Comparison of ENCODE assay signal across 1 cellular context in genomic region chr18:32769242-32770180, GRCh38.
TF ChIP-seq lines count a peak whose summit lies in the region.

No MANE protein-coding gene starts in this region.

TF ChIP-seq in HepG2, 621 proteins besides CTCF, POLR2A, EP300 and RAD21 (continued from another document):
- peak; percentile 78; the same call in 1 of the 2 replicates for TF ChIP-seq ZNF512B (CRISPR knock-in tag; IDR thresholded peaks at IDR 0.05; ENCODE audit: borderline replicate concordance)
- TF ChIP-seq IKZF4 (CRISPR knock-in tag; IDR thresholded peaks at IDR 0.05; ENCODE audit: borderline replicate concordance, low read depth, not compliant biosample characterization), result peak; percentile 74
- TF ChIP-seq ZNF597 (CRISPR knock-in tag; IDR thresholded peaks at IDR 0.05), result no peak
- peak; percentile 78; the same call in 1 of the 2 replicates for TF ChIP-seq MAZ (IDR thresholded peaks at IDR 0.05; ENCODE audit: borderline replicate concordance, low read depth, low read length)
- peak; percentile 73 for TF ChIP-seq MAZ (CRISPR knock-in tag; IDR thresholded peaks at IDR 0.05; ENCODE audit: low read depth)
- TF ChIP-seq SAP130 (CRISPR knock-in tag; IDR thresholded peaks at IDR 0.05; ENCODE audit: low read depth), result peak; percentile 71
- peak; percentile 39; the same call in 1 of the 2 replicates for TF ChIP-seq TAF1 (CRISPR knock-in tag; IDR thresholded peaks at IDR 0.05)
- TF ChIP-seq ARNT (IDR thresholded peaks at IDR 0.05), result no peak
- TF ChIP-seq ZNF354B (CRISPR knock-in tag; IDR thresholded peaks at IDR 0.05), result 0 out of 2 replicates have a peak, but pooled peaks have one; percentile 57
- peak; percentile 71; the same call in 1 of the 2 replicates for TF ChIP-seq GZF1 (CRISPR knock-in tag; IDR thresholded peaks at IDR 0.05)
- TF ChIP-seq EEA1 (CRISPR knock-in tag; IDR thresholded peaks at IDR 0.05; ENCODE audit: borderline replicate concordance), result peak; percentile 60; the same call in 1 of the 2 replicates
- TF ChIP-seq SP4 (CRISPR knock-in tag; IDR thresholded peaks at IDR 0.05), result 0 out of 2 replicates have a peak, but pooled peaks have one; percentile 23
- peak; percentile 66 for TF ChIP-seq MYC (CRISPR knock-in tag; IDR thresholded peaks at IDR 0.05; ENCODE audit: borderline replicate concordance)
- TF ChIP-seq BRCA1 (CRISPR knock-in tag; IDR thresholded peaks at IDR 0.05), result no peak
- TF ChIP-seq POLR2AphosphoS5 (IDR thresholded peaks at IDR 0.05; ENCODE audit: low read depth, low read length), result peak; percentile 76
- no peak for TF ChIP-seq GLI4 (CRISPR knock-in tag; IDR thresholded peaks at IDR 0.05; ENCODE audit: borderline replicate concordance)
- TF ChIP-seq ATRX (CRISPR knock-in tag; IDR thresholded peaks at IDR 0.05; ENCODE audit: borderline replicate concordance), result no peak
- peak; percentile 51; the same call in 1 of the 2 replicates for TF ChIP-seq HDAC1 (CRISPR knock-in tag; IDR thresholded peaks at IDR 0.05)
- TF ChIP-seq TMF1 (CRISPR knock-in tag; IDR thresholded peaks at IDR 0.05; ENCODE audit: low read depth), result peak; percentile 91
- no peak for TF ChIP-seq CBX2 (IDR thresholded peaks at IDR 0.05; ENCODE audit: low read depth, low read length)
- TF ChIP-seq CBX2 (CRISPR knock-in tag; IDR thresholded peaks at IDR 0.05; ENCODE audit: low read depth), result no peak
- TF ChIP-seq ZNF331 (CRISPR knock-in tag; IDR thresholded peaks at IDR 0.05), result peak; percentile 17; the same call in 1 of the 2 replicates
- peak; percentile 42; the same call in 1 of the 2 replicates for TF ChIP-seq KMT2B (CRISPR knock-in tag; IDR thresholded peaks at IDR 0.05)
- peak; percentile 42 for TF ChIP-seq ZNF407 (CRISPR knock-in tag; IDR thresholded peaks at IDR 0.05; ENCODE audit: not compliant biosample characterization)
- peak; percentile 52 for TF ChIP-seq KDM5B (CRISPR knock-in tag; IDR thresholded peaks at IDR 0.05; ENCODE audit: borderline replicate concordance)
- peak; percentile 42 for TF ChIP-seq ZNF781 (CRISPR knock-in tag; IDR thresholded peaks at IDR 0.05; ENCODE audit: borderline replicate concordance, not compliant biosample characterization)
- peak; percentile 70; the same call in 1 of the 2 replicates for TF ChIP-seq ZNF878 (CRISPR knock-in tag; IDR thresholded peaks at IDR 0.05)
- TF ChIP-seq PRDM15 (CRISPR knock-in tag; IDR thresholded peaks at IDR 0.05), result 0 out of 2 replicates have a peak, but pooled peaks have one; percentile 19
- TF ChIP-seq HNF4G (IDR thresholded peaks at IDR 0.05; ENCODE audit: borderline replicate concordance, low read depth, low read length), result peak; percentile 16; the same call in 1 of the 2 replicates
- no peak for TF ChIP-seq HNF4G (CRISPR knock-in tag; IDR thresholded peaks at IDR 0.05; ENCODE audit: borderline replicate concordance, low read depth)
- TF ChIP-seq TP53 (CRISPR knock-in tag; conservative IDR thresholded peaks at IDR 0.05), result 0 out of 2 replicates have a peak, but pooled peaks have one; percentile 62
- TF ChIP-seq ZNF432 (CRISPR knock-in tag; IDR thresholded peaks at IDR 0.05; ENCODE audit: borderline replicate concordance), result no peak
